Comparison of ENCODE assay signal across 9 cellular contexts in genomic region chr1:1033731-1034437, GRCh38. TPM values are rescaled to one million over a fixed set of nuclear protein-coding genes. Genes with fewer than 3 reads are reported as not detected.
A peak's percentile ranks its signal among the peaks of the same experiment; 100 is the strongest.
DNase-seq lines count a peak whose midpoint lies in the region; ATAC-seq and TF ChIP-seq lines count a peak whose summit lies in the region.
"Had no signal": no experiment of that assay in that cellular context is flagged by ENCODE, and none has a peak within 500 bp of the region (broad histone marks: within the 10 kb centered on the region; RNA-seq: fewer than 3 reads in every experiment).

No MANE protein-coding gene starts in this region.

- peaks cover 31% of the 10 kb centered on the region for H3K4me1 ChIP-seq in NT2/D1 (ENCODE audit: insufficient read depth, insufficient read length)
- H3K4me1 ChIP-seq in endodermal cell (ENCODE audit: control insufficient read depth, insufficient read depth, low read length) = peaks cover 6% of the 10 kb centered on the region
- peaks cover 6% of the 10 kb centered on the region for H3K4me1 ChIP-seq in prostate gland (replicated peaks)

- H3K4me1 Mint-ChIP-seq in endodermal cell (peaks cover 9% of the 10 kb centered on the region), CD14-positive monocyte (peaks cover 15% of the 10 kb centered on the region)

- H3K27ac Mint-ChIP-seq in endodermal cell (no peak overlapping the region), CD14-positive monocyte (no peak overlapping the region)

- H3K9me3 Mint-ChIP-seq in endodermal cell = no peaks in the 10 kb centered on the region
- H3K9me3 Mint-ChIP-seq in CD14-positive monocyte = peaks cover 0 to 14% (median 6%) of the 10 kb centered on the region in 7 donors

- H3K27me3 ChIP-seq in NT2/D1 (ENCODE audit: insufficient read depth, insufficient read length) = no peaks in the 10 kb centered on the region
- peaks cover 23% of the 10 kb centered on the region for H3K27me3 ChIP-seq in endodermal cell (ENCODE audit: control insufficient read depth, insufficient read depth, low read length, poor library complexity, severe bottlenecking)
- H3K27me3 ChIP-seq in prostate gland (replicated peaks; ENCODE audit: insufficient read depth) = no peaks in the 10 kb centered on the region

- H3K9me3 ChIP-seq in NT2/D1 (ENCODE audit: insufficient read depth, low read length) (no peaks in the 10 kb centered on the region), endodermal cell (ENCODE audit: control insufficient read depth, low read length) (no peaks in the 10 kb centered on the region), prostate gland (no peaks in the 10 kb centered on the region)

- H3K4me3 ChIP-seq in NT2/D1 (ENCODE audit: insufficient read length, low read depth) = peak overlapping the region; percentile 28
- H3K4me3 ChIP-seq in endodermal cell (ENCODE audit: low read length) = peak overlapping the region; percentile 23
- H3K4me3 ChIP-seq in prostate gland = peak overlapping the region; percentile 27 to 46

- H3K36me3 ChIP-seq in NT2/D1 (ENCODE audit: insufficient read depth, insufficient read length, low read length) = peaks cover 45% of the 10 kb centered on the region
- no peaks in the 10 kb centered on the region for H3K36me3 ChIP-seq in endodermal cell (ENCODE audit: control insufficient read depth, insufficient read depth, low read length)
- no peaks in the 10 kb centered on the region for H3K36me3 ChIP-seq in prostate gland

- 4 to 12% methylated on average over 12 to 70 of the region's 71 CpGs for WGBS in endodermal cell (ENCODE audit: insufficient coverage in 1 of 2, insufficient read length in 1 of 2), 2 experiments
- 21% methylated on average over 48 of the region's 71 CpGs for WGBS in prostate gland

- peak overlapping the region; percentile 49 for H3K4me3 Mint-ChIP-seq in endodermal cell
- H3K4me3 Mint-ChIP-seq in CD14-positive monocyte = peak overlapping the region in 1 of 2 donors; percentile 71

- peak overlapping the region; percentile 56 for H3K9ac ChIP-seq in NT2/D1 (ENCODE audit: insufficient read length, low read depth)
- H3K9ac ChIP-seq in endodermal cell (ENCODE audit: extremely low read depth, low read length, poor library complexity, severe bottlenecking) = peak overlapping the region; percentile 6

- intact Hi-C loops in prostate gland (cut with DNase I) (no loop called here), CD14-positive monocyte (cut with micrococcal nuclease) (loop anchor here in 1 of 2 donors (5.0 to 10.0 kb wide), 3 partner anchors 33 to 201 kb away; partner anchors contain the start of genes B3GALT6, C1orf159 and SDF4)

- TF ChIP-seq POLR2A in prostate gland (IDR thresholded peaks at IDR 0.05) = no peak

- no peak for ATAC-seq in GM21529 (IDR thresholded peaks at IDR 0.05; ENCODE audit: unreplicated experiment)
- no peak for ATAC-seq in GM18520 (IDR thresholded peaks at IDR 0.05; ENCODE audit: unreplicated experiment)

- peaks cover 29% of the 10 kb centered on the region for H3K36me3 Mint-ChIP-seq in endodermal cell (ENCODE audit: low read depth)
- H3K36me3 Mint-ChIP-seq in CD14-positive monocyte = peaks cover 1 to 4% of the 10 kb centered on the region in 2 donors

- peak; percentile 38 for DNase-seq in DMS79 treated with DMSO at 0.1 percent for 48 hours (lab: John Stamatoyannopoulos, UW)
- no peak for DNase-seq in DMS79 (lab: John Stamatoyannopoulos, UW)
- no peak for DNase-seq in NT2/D1 (ENCODE audit: low read depth, low spot score)
- peak; percentile 81 for DNase-seq in endodermal cell
- DNase-seq in prostate gland (ENCODE audit: low spot score) = no peak
- no peak for DNase-seq in CD14-positive monocyte (ENCODE audit: low spot score)
- DNase-seq: 8988T had no signal

- H3K27ac ChIP-seq in endodermal cell (ENCODE audit: low read depth, low read length) (no peak overlapping the region), prostate gland (no peak overlapping the region)

- TF ChIP-seq CTCF in endodermal cell (conservative IDR thresholded peaks at IDR 0.05) (no peak), prostate gland (IDR thresholded peaks at IDR 0.05) (no peak), CD14-positive monocyte (IDR thresholded peaks at IDR 0.05) (no peak)

- H3K27me3 Mint-ChIP-seq in endodermal cell (ENCODE audit: insufficient read depth) (peaks cover 51% of the 10 kb centered on the region), CD14-positive monocyte (ENCODE audit: low read depth in 3 of 3) (peaks cover 34 to 56% (median 52%) of the 10 kb centered on the region in 3 donors)

RNA-seq across cellular contexts. Expression of gene AGRN, which starts 14.0 kb away (rescaled TPM):
- total RNA-seq in endodermal cell (100 to 1,000 TPM; 269 to 288 TPM), prostate gland (10 to 100 TPM; 87.7 to 92.4 TPM)
- polyA plus RNA-seq in endodermal cell (2013, experiment 1 of 2) = 192 TPM
- polyA plus RNA-seq in endodermal cell (2013, experiment 2 of 2) = 176 TPM
- under 1 TPM; 0.06 to 0.43 TPM for polyA plus RNA-seq in CD14-positive monocyte

RNA-seq across cellular contexts. Expression of gene ISG15, which starts 20.6 kb away (rescaled TPM):
- total RNA-seq in endodermal cell (10 to 100 TPM; 46.6 to 48.4 TPM), prostate gland (10 to 100 TPM; 22.3 to 27.2 TPM)
- 31.4 TPM for polyA plus RNA-seq in endodermal cell (2013, experiment 1 of 2)
- polyA plus RNA-seq in endodermal cell (2013, experiment 2 of 2) = 31.8 TPM
- 100 to 1,000 TPM; 128 to 241 TPM for polyA plus RNA-seq in CD14-positive monocyte

RNA-seq across cellular contexts. Expression of gene HES4, which starts 34.0 kb away (rescaled TPM):
- total RNA-seq in endodermal cell (10 to 100 TPM; 16.1 to 19.7 TPM), prostate gland (10 to 100 TPM; 45.8 to 82.6 TPM)
- polyA plus RNA-seq in endodermal cell (2013, experiment 1 of 2) = 144 TPM
- polyA plus RNA-seq in endodermal cell (2013, experiment 2 of 2) = 117 TPM
- polyA plus RNA-seq in CD14-positive monocyte = 1 to 10 TPM; 1.4 to 2.0 TPM

RNA-seq across cellular contexts. Expression of gene RNF223, which starts 40.2 kb away (rescaled TPM):
- not detected for total RNA-seq in endodermal cell
- polyA plus RNA-seq in endodermal cell (2013, experiment 1 of 2) = not detected
- polyA plus RNA-seq in endodermal cell (2013, experiment 2 of 2) = not detected
- 1 to 10 TPM; 1.4 to 1.8 TPM for total RNA-seq in prostate gland
- not detected for polyA plus RNA-seq in CD14-positive monocyte

RNA-seq across cellular contexts. Expression of gene PERM1, which starts 52.0 kb away (rescaled TPM):
- not detected for total RNA-seq in endodermal cell
- not detected for polyA plus RNA-seq in endodermal cell (2013, experiment 1 of 2)
- polyA plus RNA-seq in endodermal cell (2013, experiment 2 of 2) = not detected
- 1 to 10 TPM in 1 of 2 donors, under 1 TPM in 1; 0.80 to 3.9 TPM for total RNA-seq in prostate gland
- polyA plus RNA-seq in CD14-positive monocyte = not detected

Comparison
In these comparisons a context has a peak if more than half of its experiments do, and no peak if none do; other contexts are left out.
1. DNase-seq: peak in DMS79 treated with DMSO at 0.1 percent for 48 hours (single experiment) and endodermal cell (single experiment); none in DMS79 (single experiment), NT2/D1 (single experiment), prostate gland (single experiment) and CD14-positive monocyte (single experiment).
2. Peak in every context shown above with its lines, with median percentiles within 50 percentile points of each other: H3K4me3 ChIP-seq.